In genomic region chr10:131641231-131641630, GRCh38 we compare ENCODE assay signal across 9 cellular contexts.
DNase-seq lines count a peak whose midpoint lies in the region; ATAC-seq and TF ChIP-seq lines count a peak whose summit lies in the region.
"Had no signal": no experiment of that assay in that cellular context is flagged by ENCODE, and none has a peak within 500 bp of the region (broad histone marks: within the 10 kb centered on the region; RNA-seq: fewer than 3 reads in every experiment).

No MANE protein-coding gene starts in this region.

- H3K9me3 Mint-ChIP-seq in endodermal cell (peaks cover 19% of the 10 kb centered on the region), chondrocyte (ENCODE audit: low read depth) (peaks cover 41% of the 10 kb centered on the region)

- H3K4me3 Mint-ChIP-seq in endodermal cell: no peak overlapping the region
- H3K4me3 Mint-ChIP-seq in chondrocyte (ENCODE audit: unreplicated experiment): no peak overlapping the region
- H3K4me3 Mint-ChIP-seq: stimulated activated naive CD8-positive, alpha-beta T cell treated with anti-CD3 and anti-CD28 coated beads, Interleukin-15, Interleukin-2, amounts not matched to agents 100 ng/mL and 50 ng/mL, for 24 hours had no signal

- H3K27me3 Mint-ChIP-seq in endodermal cell (ENCODE audit: insufficient read depth): peaks cover 2% of the 10 kb centered on the region
- H3K27me3 Mint-ChIP-seq in chondrocyte (ENCODE audit: low read depth): no peaks in the 10 kb centered on the region

- no peaks in the 10 kb centered on the region for H3K27me3 ChIP-seq in endodermal cell (ENCODE audit: control insufficient read depth, insufficient read depth, low read length, poor library complexity, severe bottlenecking)

- peak overlapping the region; percentile 67 for H3K27ac Mint-ChIP-seq in endodermal cell
- H3K27ac Mint-ChIP-seq in chondrocyte (ENCODE audit: unreplicated experiment): no peak overlapping the region
- H3K27ac Mint-ChIP-seq: stimulated activated naive CD8-positive, alpha-beta T cell treated with anti-CD3 and anti-CD28 coated beads, Interleukin-15, Interleukin-2, amounts not matched to agents 100 ng/mL and 50 ng/mL, for 24 hours had no signal

- H3K9me3 ChIP-seq in endodermal cell (ENCODE audit: control insufficient read depth, low read length): no peaks in the 10 kb centered on the region

- H3K9ac ChIP-seq in endodermal cell (ENCODE audit: extremely low read depth, low read length, poor library complexity, severe bottlenecking): no peak overlapping the region

- H3K4me1 Mint-ChIP-seq in endodermal cell (peaks cover 7% of the 10 kb centered on the region), chondrocyte (ENCODE audit: low read depth) (no peaks in the 10 kb centered on the region)

- DNase-seq in endodermal cell (no peak), NCI-H1694 treated with DMSO at 0.1 percent for 48 hours (lab: John Stamatoyannopoulos, UW) (no peak), COLO668 (lab: John Stamatoyannopoulos, UW; ENCODE audit: unreplicated experiment) (no peak), chondrocyte (ENCODE audit: low spot score) (no peak), middle frontal gyrus (ENCODE audit: extremely low spot score, low spot score) (no peak)

- no peaks in the 10 kb centered on the region for H3K4me1 ChIP-seq in endodermal cell (ENCODE audit: control insufficient read depth, insufficient read depth, low read length)

- no peak overlapping the region for H3K4me3 ChIP-seq in endodermal cell (ENCODE audit: low read length)

- H3K36me3 Mint-ChIP-seq in endodermal cell (ENCODE audit: low read depth) (no peaks in the 10 kb centered on the region), chondrocyte (ENCODE audit: low read depth) (no peaks in the 10 kb centered on the region)

- 48 to 51% methylated on average over 4 of the region's 4 CpGs for WGBS in endodermal cell (ENCODE audit: insufficient coverage in 1 of 2, insufficient read length in 1 of 2), 2 experiments

- H3K27ac ChIP-seq in endodermal cell (ENCODE audit: low read depth, low read length): no peak overlapping the region

- no peaks in the 10 kb centered on the region for H3K36me3 ChIP-seq in endodermal cell (ENCODE audit: control insufficient read depth, insufficient read depth, low read length)

- TF ChIP-seq CTCF in endodermal cell (conservative IDR thresholded peaks at IDR 0.05) (no peak), chondrocyte (IDR thresholded peaks at IDR 0.05) (no peak)

- TF ChIP-seq POLR2A in GM18505 (IDR thresholded peaks at IDR 0.05; ENCODE audit: borderline replicate concordance, extremely low read depth, insufficient read depth, insufficient read length): no peak

- ATAC-seq in GM18505 (IDR thresholded peaks at IDR 0.05; ENCODE audit: unreplicated experiment) (peak; percentile 99), GM19455 (IDR thresholded peaks at IDR 0.05; ENCODE audit: unreplicated experiment) (peak; percentile 97), HG03139 (IDR thresholded peaks at IDR 0.05; ENCODE audit: unreplicated experiment) (peak; percentile 99)
